ENCODE assay signal across 1 cellular context in genomic region chr6:167668019-167668753, GRCh38.
A peak's percentile ranks its signal among the peaks of the same experiment; 100 is the strongest.
TF ChIP-seq lines count a peak whose summit lies in the region.

No MANE protein-coding gene starts in this region.

TF ChIP-seq in HepG2, 621 proteins besides CTCF, POLR2A, EP300 and RAD21 (continued from another document and continues in another):
- TF ChIP-seq, protein P1, sequence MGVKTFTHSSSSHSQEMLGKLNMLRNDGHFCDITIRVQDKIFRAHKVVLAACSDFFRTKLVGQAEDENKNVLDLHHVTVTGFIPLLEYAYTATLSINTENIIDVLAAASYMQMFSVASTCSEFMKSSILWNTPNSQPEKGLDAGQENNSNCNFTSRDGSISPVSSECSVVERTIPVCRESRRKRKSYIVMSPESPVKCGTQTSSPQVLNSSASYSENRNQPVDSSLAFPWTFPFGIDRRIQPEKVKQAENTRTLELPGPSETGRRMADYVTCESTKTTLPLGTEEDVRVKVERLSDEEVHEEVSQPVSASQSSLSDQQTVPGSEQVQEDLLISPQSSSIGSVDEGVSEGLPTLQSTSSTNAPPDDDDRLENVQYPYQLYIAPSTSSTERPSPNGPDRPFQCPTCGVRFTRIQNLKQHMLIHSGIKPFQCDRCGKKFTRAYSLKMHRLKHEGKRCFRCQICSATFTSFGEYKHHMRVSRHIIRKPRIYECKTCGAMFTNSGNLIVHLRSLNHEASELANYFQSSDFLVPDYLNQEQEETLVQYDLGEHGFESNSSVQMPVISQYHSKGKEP (CRISPR knock-in tag; IDR thresholded peaks at IDR 0.05): 0 out of 2 replicates have a peak, but pooled peaks have one; percentile 10
- TF ChIP-seq POLR2G (IDR thresholded peaks at IDR 0.05; ENCODE audit: low read depth, low read length): no peak
- 0 out of 2 replicates have a peak, but pooled peaks have one; percentile 81 for TF ChIP-seq ZSCAN20 (CRISPR knock-in tag; IDR thresholded peaks at IDR 0.05; ENCODE audit: borderline replicate concordance)
- peak; percentile 79; the same call in 1 of the 2 replicates for TF ChIP-seq BRF2 (CRISPR knock-in tag; IDR thresholded peaks at IDR 0.05)
- peak; percentile 70 for TF ChIP-seq KDM1A (CRISPR knock-in tag; IDR thresholded peaks at IDR 0.05)
- TF ChIP-seq ZBTB26 (CRISPR knock-in tag; IDR thresholded peaks at IDR 0.05; ENCODE audit: borderline replicate concordance): peak; percentile 87; the same call in 1 of the 2 replicates
- TF ChIP-seq ESRRA (CRISPR knock-in tag; IDR thresholded peaks at IDR 0.05; ENCODE audit: low read depth): peak; percentile 97
- peak; percentile 56; the same call in 1 of the 2 replicates for TF ChIP-seq SIX4 (CRISPR knock-in tag; IDR thresholded peaks at IDR 0.05)
- TF ChIP-seq TSC22D2 (CRISPR knock-in tag; IDR thresholded peaks at IDR 0.05; ENCODE audit: borderline replicate concordance): peak; percentile 81
- TF ChIP-seq SCMH1 (CRISPR knock-in tag; IDR thresholded peaks at IDR 0.05; ENCODE audit: borderline replicate concordance): no peak
- no peak for TF ChIP-seq ZNF10 (CRISPR knock-in tag; IDR thresholded peaks at IDR 0.05; ENCODE audit: borderline replicate concordance, low read depth)
- TF ChIP-seq ZNF124 (CRISPR knock-in tag; IDR thresholded peaks at IDR 0.05): peak; percentile 76
- no peak; the same call in 1 of the 2 replicates for TF ChIP-seq DNMT3B (CRISPR knock-in tag; conservative IDR thresholded peaks at IDR 0.05)
- peak; percentile 97; the same call in 1 of the 2 replicates for TF ChIP-seq ZNF430 (CRISPR knock-in tag; IDR thresholded peaks at IDR 0.05)
- TF ChIP-seq ZNF446 (CRISPR knock-in tag; IDR thresholded peaks at IDR 0.05): no peak; the same call in 1 of the 2 replicates
- peak; percentile 54; the same call in 1 of the 2 replicates for TF ChIP-seq BRCA1 (CRISPR knock-in tag; IDR thresholded peaks at IDR 0.05)
- TF ChIP-seq ZSCAN31 (CRISPR knock-in tag; IDR thresholded peaks at IDR 0.05; ENCODE audit: low read depth): peak; percentile 98
- TF ChIP-seq ZNF451 (CRISPR knock-in tag; IDR thresholded peaks at IDR 0.05): peak; percentile 90; the same call in 1 of the 2 replicates
- TF ChIP-seq TBX2 (CRISPR knock-in tag; IDR thresholded peaks at IDR 0.05; ENCODE audit: borderline replicate concordance): peak; percentile 99
- no peak for TF ChIP-seq SETDB1 (CRISPR knock-in tag; IDR thresholded peaks at IDR 0.05; ENCODE audit: borderline replicate concordance)
- TF ChIP-seq TOPORS (CRISPR knock-in tag; IDR thresholded peaks at IDR 0.05): peak; percentile 97
- TF ChIP-seq, protein P2, sequence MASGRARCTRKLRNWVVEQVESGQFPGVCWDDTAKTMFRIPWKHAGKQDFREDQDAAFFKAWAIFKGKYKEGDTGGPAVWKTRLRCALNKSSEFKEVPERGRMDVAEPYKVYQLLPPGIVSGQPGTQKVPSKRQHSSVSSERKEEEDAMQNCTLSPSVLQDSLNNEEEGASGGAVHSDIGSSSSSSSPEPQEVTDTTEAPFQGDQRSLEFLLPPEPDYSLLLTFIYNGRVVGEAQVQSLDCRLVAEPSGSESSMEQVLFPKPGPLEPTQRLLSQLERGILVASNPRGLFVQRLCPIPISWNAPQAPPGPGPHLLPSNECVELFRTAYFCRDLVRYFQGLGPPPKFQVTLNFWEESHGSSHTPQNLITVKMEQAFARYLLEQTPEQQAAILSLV (CRISPR knock-in tag; IDR thresholded peaks at IDR 0.05; ENCODE audit: borderline replicate concordance): peak; percentile 90; the same call in 1 of the 2 replicates
- peak; percentile 94; the same call in 1 of the 2 replicates for TF ChIP-seq ZNF232 (CRISPR knock-in tag; IDR thresholded peaks at IDR 0.05; ENCODE audit: borderline replicate concordance)
- TF ChIP-seq FOXP1 (IDR thresholded peaks at IDR 0.05): peak; percentile 67
- TF ChIP-seq FOXP1 (CRISPR knock-in tag; IDR thresholded peaks at IDR 0.05): peak; percentile 96
- TF ChIP-seq TFDP1 (CRISPR knock-in tag; IDR thresholded peaks at IDR 0.05; ENCODE audit: borderline replicate concordance): peak; percentile 70; the same call in 1 of the 2 replicates
- peak; percentile 95; the same call in 1 of the 2 replicates for TF ChIP-seq SRY (CRISPR knock-in tag; IDR thresholded peaks at IDR 0.05)
- TF ChIP-seq, protein P3, sequence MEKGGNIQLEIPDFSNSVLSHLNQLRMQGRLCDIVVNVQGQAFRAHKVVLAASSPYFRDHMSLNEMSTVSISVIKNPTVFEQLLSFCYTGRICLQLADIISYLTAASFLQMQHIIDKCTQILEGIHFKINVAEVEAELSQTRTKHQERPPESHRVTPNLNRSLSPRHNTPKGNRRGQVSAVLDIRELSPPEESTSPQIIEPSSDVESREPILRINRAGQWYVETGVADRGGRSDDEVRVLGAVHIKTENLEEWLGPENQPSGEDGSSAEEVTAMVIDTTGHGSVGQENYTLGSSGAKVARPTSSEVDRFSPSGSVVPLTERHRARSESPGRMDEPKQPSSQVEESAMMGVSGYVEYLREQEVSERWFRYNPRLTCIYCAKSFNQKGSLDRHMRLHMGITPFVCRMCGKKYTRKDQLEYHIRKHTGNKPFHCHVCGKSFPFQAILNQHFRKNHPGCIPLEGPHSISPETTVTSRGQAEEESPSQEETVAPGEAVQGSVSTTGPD (CRISPR knock-in tag; IDR thresholded peaks at IDR 0.05): peak; percentile 77
- no peak for TF ChIP-seq HDAC6 (IDR thresholded peaks at IDR 0.05; ENCODE audit: low read depth, low read length)
- TF ChIP-seq REXO4 (CRISPR knock-in tag; IDR thresholded peaks at IDR 0.05; ENCODE audit: borderline replicate concordance): no peak; the same call in 1 of the 2 replicates
- TF ChIP-seq HIVEP1 (CRISPR knock-in tag; IDR thresholded peaks at IDR 0.05): peak; percentile 91
- TF ChIP-seq ZNF607 (CRISPR knock-in tag; IDR thresholded peaks at IDR 0.05; ENCODE audit: borderline replicate concordance): no peak; the same call in none of the 2 replicates
- peak; percentile 46; the same call in 1 of the 2 replicates for TF ChIP-seq SRF (IDR thresholded peaks at IDR 0.05; ENCODE audit: low read depth, low read length)
- TF ChIP-seq KDM4B (CRISPR knock-in tag; IDR thresholded peaks at IDR 0.05): peak; percentile 65; the same call in 1 of the 2 replicates
- TF ChIP-seq RNF2 (conservative IDR thresholded peaks at IDR 0.05; ENCODE audit: low read depth): peak; percentile 94; the same call in 1 of the 2 replicates
- peak; percentile 50; the same call in 1 of the 2 replicates for TF ChIP-seq NFKB2 (CRISPR knock-in tag; IDR thresholded peaks at IDR 0.05; ENCODE audit: borderline replicate concordance)
- TF ChIP-seq ZNF180 (CRISPR knock-in tag; IDR thresholded peaks at IDR 0.05; ENCODE audit: borderline replicate concordance, low read depth): no peak
- TF ChIP-seq ZNF234 (CRISPR knock-in tag; conservative IDR thresholded peaks at IDR 0.05): no peak
- TF ChIP-seq ZNF883 (CRISPR knock-in tag; IDR thresholded peaks at IDR 0.05; ENCODE audit: not compliant biosample characterization): peak; percentile 93
- TF ChIP-seq CENPBD1 (CRISPR knock-in tag; IDR thresholded peaks at IDR 0.05; ENCODE audit: borderline replicate concordance, low read depth): peak; percentile 98
- TF ChIP-seq TBX3 (IDR thresholded peaks at IDR 0.05; ENCODE audit: borderline replicate concordance): peak; percentile 88
- TF ChIP-seq ZNF691 (CRISPR knock-in tag; IDR thresholded peaks at IDR 0.05; ENCODE audit: borderline replicate concordance, low read depth): peak; percentile 59; the same call in 1 of the 2 replicates
- TF ChIP-seq, protein P4, sequence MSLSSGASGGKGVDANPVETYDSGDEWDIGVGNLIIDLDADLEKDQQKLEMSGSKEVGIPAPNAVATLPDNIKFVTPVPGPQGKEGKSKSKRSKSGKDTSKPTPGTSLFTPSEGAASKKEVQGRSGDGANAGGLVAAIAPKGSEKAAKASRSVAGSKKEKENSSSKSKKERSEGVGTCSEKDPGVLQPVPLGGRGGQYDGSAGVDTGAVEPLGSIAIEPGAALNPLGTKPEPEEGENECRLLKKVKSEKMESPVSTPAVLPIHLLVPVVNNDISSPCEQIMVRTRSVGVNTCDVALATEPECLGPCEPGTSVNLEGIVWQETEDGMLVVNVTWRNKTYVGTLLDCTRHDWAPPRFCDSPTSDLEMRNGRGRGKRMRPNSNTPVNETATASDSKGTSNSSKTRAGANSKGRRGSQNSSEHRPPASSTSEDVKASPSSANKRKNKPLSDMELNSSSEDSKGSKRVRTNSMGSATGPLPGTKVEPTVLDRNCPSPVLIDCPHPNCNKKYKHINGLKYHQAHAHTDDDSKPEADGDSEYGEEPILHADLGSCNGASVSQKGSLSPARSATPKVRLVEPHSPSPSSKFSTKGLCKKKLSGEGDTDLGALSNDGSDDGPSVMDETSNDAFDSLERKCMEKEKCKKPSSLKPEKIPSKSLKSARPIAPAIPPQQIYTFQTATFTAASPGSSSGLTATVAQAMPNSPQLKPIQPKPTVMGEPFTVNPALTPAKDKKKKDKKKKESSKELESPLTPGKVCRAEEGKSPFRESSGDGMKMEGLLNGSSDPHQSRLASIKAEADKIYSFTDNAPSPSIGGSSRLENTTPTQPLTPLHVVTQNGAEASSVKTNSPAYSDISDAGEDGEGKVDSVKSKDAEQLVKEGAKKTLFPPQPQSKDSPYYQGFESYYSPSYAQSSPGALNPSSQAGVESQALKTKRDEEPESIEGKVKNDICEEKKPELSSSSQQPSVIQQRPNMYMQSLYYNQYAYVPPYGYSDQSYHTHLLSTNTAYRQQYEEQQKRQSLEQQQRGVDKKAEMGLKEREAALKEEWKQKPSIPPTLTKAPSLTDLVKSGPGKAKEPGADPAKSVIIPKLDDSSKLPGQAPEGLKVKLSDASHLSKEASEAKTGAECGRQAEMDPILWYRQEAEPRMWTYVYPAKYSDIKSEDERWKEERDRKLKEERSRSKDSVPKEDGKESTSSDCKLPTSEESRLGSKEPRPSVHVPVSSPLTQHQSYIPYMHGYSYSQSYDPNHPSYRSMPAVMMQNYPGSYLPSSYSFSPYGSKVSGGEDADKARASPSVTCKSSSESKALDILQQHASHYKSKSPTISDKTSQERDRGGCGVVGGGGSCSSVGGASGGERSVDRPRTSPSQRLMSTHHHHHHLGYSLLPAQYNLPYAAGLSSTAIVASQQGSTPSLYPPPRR (CRISPR knock-in tag; IDR thresholded peaks at IDR 0.05; ENCODE audit: borderline replicate concordance): peak; percentile 99
- peak; percentile 71; the same call in 1 of the 2 replicates for TF ChIP-seq KAT7 (CRISPR knock-in tag; IDR thresholded peaks at IDR 0.05; ENCODE audit: borderline replicate concordance)
- TF ChIP-seq, protein P5, sequence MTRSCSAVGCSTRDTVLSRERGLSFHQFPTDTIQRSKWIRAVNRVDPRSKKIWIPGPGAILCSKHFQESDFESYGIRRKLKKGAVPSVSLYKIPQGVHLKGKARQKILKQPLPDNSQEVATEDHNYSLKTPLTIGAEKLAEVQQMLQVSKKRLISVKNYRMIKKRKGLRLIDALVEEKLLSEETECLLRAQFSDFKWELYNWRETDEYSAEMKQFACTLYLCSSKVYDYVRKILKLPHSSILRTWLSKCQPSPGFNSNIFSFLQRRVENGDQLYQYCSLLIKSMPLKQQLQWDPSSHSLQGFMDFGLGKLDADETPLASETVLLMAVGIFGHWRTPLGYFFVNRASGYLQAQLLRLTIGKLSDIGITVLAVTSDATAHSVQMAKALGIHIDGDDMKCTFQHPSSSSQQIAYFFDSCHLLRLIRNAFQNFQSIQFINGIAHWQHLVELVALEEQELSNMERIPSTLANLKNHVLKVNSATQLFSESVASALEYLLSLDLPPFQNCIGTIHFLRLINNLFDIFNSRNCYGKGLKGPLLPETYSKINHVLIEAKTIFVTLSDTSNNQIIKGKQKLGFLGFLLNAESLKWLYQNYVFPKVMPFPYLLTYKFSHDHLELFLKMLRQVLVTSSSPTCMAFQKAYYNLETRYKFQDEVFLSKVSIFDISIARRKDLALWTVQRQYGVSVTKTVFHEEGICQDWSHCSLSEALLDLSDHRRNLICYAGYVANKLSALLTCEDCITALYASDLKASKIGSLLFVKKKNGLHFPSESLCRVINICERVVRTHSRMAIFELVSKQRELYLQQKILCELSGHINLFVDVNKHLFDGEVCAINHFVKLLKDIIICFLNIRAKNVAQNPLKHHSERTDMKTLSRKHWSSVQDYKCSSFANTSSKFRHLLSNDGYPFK (CRISPR knock-in tag; IDR thresholded peaks at IDR 0.05; ENCODE audit: borderline replicate concordance): peak; percentile 80
- TF ChIP-seq CHCHD3 (CRISPR knock-in tag; IDR thresholded peaks at IDR 0.05): no peak; the same call in 1 of the 2 replicates
- no peak; the same call in 1 of the 2 replicates for TF ChIP-seq JDP2 (CRISPR knock-in tag; IDR thresholded peaks at IDR 0.05; ENCODE audit: borderline replicate concordance)
